8 cellular contexts compared by ENCODE assay signal in genomic region chr17:81869221-81870154, GRCh38. TPM values are rescaled to one million over a fixed set of nuclear protein-coding genes. Genes with fewer than 3 reads are reported as not detected.
DNase-seq lines count a peak whose midpoint lies in the region; ATAC-seq and TF ChIP-seq lines count a peak whose summit lies in the region.

No MANE protein-coding gene starts in this region.

- peak overlapping the region; percentile 95 for H3K4me2 ChIP-seq in GM23248 (ENCODE audit: unreplicated experiment)

- no peak overlapping the region for H2AFZ ChIP-seq in GM23248

- H3K27me3 ChIP-seq in AG04450 (ENCODE audit: control insufficient read depth, insufficient read depth, low read length) (no peaks in the 10 kb centered on the region), GM23248 (replicated peaks; ENCODE audit: insufficient read depth) (no peaks in the 10 kb centered on the region), aorta (ENCODE audit: control insufficient read depth in 1 of 2, insufficient read depth in 2 of 2, low read length in 1 of 2) (peaks cover 0 to 13% of the 10 kb centered on the region in 2 donors)

- H3K4me3 ChIP-seq in AG04450 (ENCODE audit: low read depth, low read length), result peak overlapping the region; percentile 81
- peak overlapping the region; percentile 94 for H3K4me3 ChIP-seq in GM23248
- peak overlapping the region; percentile 85 for H3K4me3 ChIP-seq in epithelial cell of proximal tubule (ENCODE audit: low read depth, low read length)
- H3K4me3 ChIP-seq in aorta (ENCODE audit: low read length in 2 of 2), result peak overlapping the region in 1 of 2 donors; percentile 91

- intact Hi-C loops in activated B cell treated with CpG ODN at 0.5 μM for 24 hours (cut with micrococcal nuclease), result loop anchor here (2.0 to 10.0 kb wide), 3 partner anchors 49 to 355 kb away; partner anchors contain the start of genes ACTG1, CENPX, LRRC45 and SIRT7
- intact Hi-C loops in natural killer cell (cut with micrococcal nuclease), result loop anchor here (1.0 to 10.0 kb wide), 2 partner anchors 8 to 225 kb away; partner anchors contain the start of gene FASN
- intact Hi-C loops in aorta (cut with DNase I), result no loop called here

- H3K27ac Mint-ChIP-seq in activated B cell treated with CpG ODN at 0.5 μM for 24 hours (peak overlapping the region; percentile 85), natural killer cell (peak overlapping the region; percentile 87 to 88)

- in situ Hi-C loops in GM23248 (cut with MboI), result no loop called here

- no peaks in the 10 kb centered on the region for H3K9me2 ChIP-seq in GM23248 (ENCODE audit: insufficient read depth)

- ATAC-seq in activated B cell treated with CpG ODN at 0.5 μM for 24 hours (ENCODE audit: low read depth) (peak; percentile 22), natural killer cell (no peak), aorta (ENCODE audit: low FRiP score) (peak; percentile 56), HG02870 (IDR thresholded peaks at IDR 0.05; ENCODE audit: unreplicated experiment) (no peak)

- H3K4me1 ChIP-seq in GM23248 (ENCODE audit: insufficient read depth) (peaks cover 5% of the 10 kb centered on the region), aorta (ENCODE audit: control insufficient read depth in 1 of 2, insufficient read depth in 2 of 2, low read length in 2 of 2) (no peaks in the 10 kb centered on the region)

- H4K20me1 ChIP-seq in GM23248 (ENCODE audit: insufficient read depth), result no peaks in the 10 kb centered on the region

- peaks cover 62% of the 10 kb centered on the region for H3K79me2 ChIP-seq in GM23248 (ENCODE audit: insufficient read depth)

- peak overlapping the region; percentile 86 for H3K4me3 Mint-ChIP-seq in activated B cell treated with CpG ODN at 0.5 μM for 24 hours
- H3K4me3 Mint-ChIP-seq in natural killer cell, result peak overlapping the region; percentile 85

- DNase-seq in AG04450 (ENCODE audit: low read depth, low spot score) (no peak), GM23248 (peak; percentile 51), activated B cell treated with CpG ODN at 0.5 μM for 24 hours (peak; percentile 63), epithelial cell of proximal tubule (ENCODE audit: low read depth) (no peak), natural killer cell (peak; percentile 46), aorta (peak; percentile 60 to 87), CD1c-positive myeloid dendritic cell (ENCODE audit: extremely low spot score) (no peak)

- no peaks in the 10 kb centered on the region; the same call in 1 of the 2 replicates for H3K9me3 ChIP-seq in AG04450 (ENCODE audit: control insufficient read depth, insufficient read depth, low read length)
- no peaks in the 10 kb centered on the region for H3K9me3 ChIP-seq in GM23248 (ENCODE audit: low read depth)
- H3K9me3 ChIP-seq in aorta (ENCODE audit: control insufficient read depth, low read length), result no peaks in the 10 kb centered on the region

- peak overlapping the region; percentile 98 for H3K9ac ChIP-seq in GM23248

- TF ChIP-seq CTCF in AG04450 (IDR thresholded peaks at IDR 0.05; ENCODE audit: low read depth, low read length), result peak; percentile 79
- TF ChIP-seq CTCF in activated B cell treated with CpG ODN at 0.5 μM for 24 hours (IDR thresholded peaks at IDR 0.05), result peak; percentile 84
- peak; percentile 68 for TF ChIP-seq CTCF in epithelial cell of proximal tubule (conservative IDR thresholded peaks at IDR 0.05; ENCODE audit: low read depth, low read length)
- peak; percentile 71 for TF ChIP-seq CTCF in natural killer cell (IDR thresholded peaks at IDR 0.05)

- 19 to 24% methylated on average over 38 to 44 of the region's 52 CpGs for WGBS in GM23248 (ENCODE audit: low coverage in 1 of 2, low lambda C conversion rate in 2 of 2, missing lambda C conversion rate in 2 of 2), 2 experiments
- 28 to 30% methylated on average over 51 to 52 of the region's 52 CpGs for WGBS in aorta, 2 donors

- no peaks in the 10 kb centered on the region for H3K9me3 Mint-ChIP-seq in activated B cell treated with CpG ODN at 0.5 μM for 24 hours
- H3K9me3 Mint-ChIP-seq in natural killer cell, result no peaks in the 10 kb centered on the region

- H3K4me1 Mint-ChIP-seq in activated B cell treated with CpG ODN at 0.5 μM for 24 hours (peaks cover 39% of the 10 kb centered on the region), natural killer cell (peaks cover 14 to 45% of the 10 kb centered on the region in 2 donors)

- CTCF ChIA-PET in AG04450 (lab: Charles Lee), result interaction anchor here (0.6 to 1.2 kb wide), 2 partner anchors 54 to 150 kb away, joined by 3 read pairs; no protein-coding TSS in a partner anchor
- CTCF ChIA-PET in activated B cell treated with CpG ODN at 0.5 μM for 24 hours (lab: Charles Lee), result interaction anchor here (0.6 to 1.8 kb wide), 8 partner anchors 24 to 233 kb away, joined by 3 to 10 read pairs (median 4); partner anchors contain the start of genes MAFG, MCRIP1 and NPLOC4

- H3K27ac ChIP-seq in AG04450 (ENCODE audit: low read depth, low read length) (peak overlapping the region; percentile 88), GM23248 (peak overlapping the region; percentile 90), aorta (ENCODE audit: low read depth in 1 of 2, low read length in 2 of 2) (peak overlapping the region in 1 of 2 donors; percentile 81)

- H3K36me3 Mint-ChIP-seq in activated B cell treated with CpG ODN at 0.5 μM for 24 hours (ENCODE audit: low read depth) (peaks cover 28% of the 10 kb centered on the region), natural killer cell (no peaks in the 10 kb centered on the region)

- no peaks in the 10 kb centered on the region for H3K36me3 ChIP-seq in GM23248 (ENCODE audit: low read depth)
- H3K36me3 ChIP-seq in aorta (ENCODE audit: control insufficient read depth in 1 of 2, insufficient read depth in 2 of 2, low read length in 1 of 2), result peaks cover 0 to 3% of the 10 kb centered on the region in 2 donors

- H3K27me3 Mint-ChIP-seq in activated B cell treated with CpG ODN at 0.5 μM for 24 hours (no peaks in the 10 kb centered on the region), natural killer cell (ENCODE audit: low read depth in 2 of 2) (no peaks in the 10 kb centered on the region)

- H3F3A ChIP-seq in GM23248 (ENCODE audit: insufficient read depth), result peaks cover 38% of the 10 kb centered on the region

- POLR2A ChIA-PET in AG04450 (lab: Yijun Ruan, JAX) (interaction anchor here (0.5 to 1.9 kb wide), 6 partner anchors 8 to 364 kb away, joined by 3 to 11 read pairs (median 5); partner anchors contain the start of genes ARL16, HGS, MCRIP1 and P4HB), activated B cell treated with CpG ODN at 0.5 μM for 24 hours (lab: Charles Lee) (interaction anchor here (0.6 to 5.7 kb wide), 18 partner anchors 9 to 594 kb away, joined by 3 to 77 read pairs (median 6); partner anchors contain the start of genes ANAPC11, ARL16, DCXR and HGS)

RNA-seq across cellular contexts. Expression of gene ARHGDIA, which starts 1.6 kb away (rescaled TPM):
- polyA plus RNA-seq in AG04450 (2011; rRNA removed) (62.2 and 78.6 TPM in 2 replicates), GM23248 (2016; fragmentation: Nextera tagmentation; extraction: Ambion mirVana) (310 and 313 TPM in 2 replicates), aorta (100 to 1,000 TPM; 163 to 310 TPM)
- polyA minus RNA-seq in AG04450 (2011; rRNA and poly(A)+ RNA removed), result 48.6 and 62.3 TPM in 2 replicates
- 193 and 208 TPM in 2 replicates for total RNA-seq in GM23248 (2014; rRNA removed; shearing (Covaris generic))
- total RNA-seq in activated B cell treated with CpG ODN at 0.5 μM for 24 hours (396 and 464 TPM in 2 replicates), epithelial cell of proximal tubule (272 and 414 TPM in 2 replicates), natural killer cell (100 to 1,000 TPM; 600 to 824 (median 689) TPM), aorta (100 to 1,000 TPM; 303 to 422 TPM)

RNA-seq across cellular contexts. Expression of gene P4HB, which starts 9.2 kb away (rescaled TPM):
- polyA plus RNA-seq in AG04450 (2011; rRNA removed) (158 and 342 TPM in 2 replicates), GM23248 (2016; fragmentation: Nextera tagmentation; extraction: Ambion mirVana) (1,651 and 1,674 TPM in 2 replicates), aorta (100 to 1,000 TPM; 275 to 537 TPM)
- polyA minus RNA-seq in AG04450 (2011; rRNA and poly(A)+ RNA removed), result 175 and 204 TPM in 2 replicates
- total RNA-seq in GM23248 (2014; rRNA removed; shearing (Covaris generic)), result 3,203 and 4,003 TPM in 2 replicates
- total RNA-seq in activated B cell treated with CpG ODN at 0.5 μM for 24 hours (202 and 225 TPM in 2 replicates), epithelial cell of proximal tubule (932 and 1,272 TPM in 2 replicates), natural killer cell (100 to 1,000 TPM; 334 to 468 (median 386) TPM), aorta (100 to 1,000 TPM; 407 to 436 TPM)

RNA-seq across cellular contexts. Expression of gene ALYREF, which starts 21.9 kb away (rescaled TPM):
- polyA plus RNA-seq in AG04450 (2011; rRNA removed), result 57.7 and 57.8 TPM in 2 replicates
- polyA minus RNA-seq in AG04450 (2011; rRNA and poly(A)+ RNA removed), result 71.3 and 94.4 TPM in 2 replicates
- 80.6 and 100 TPM in 2 replicates for total RNA-seq in GM23248 (2014; rRNA removed; shearing (Covaris generic))
- polyA plus RNA-seq in GM23248 (2016; fragmentation: Nextera tagmentation; extraction: Ambion mirVana), result 6.9 and 8.6 TPM in 2 replicates
- 85.3 and 99.3 TPM in 2 replicates for total RNA-seq in activated B cell treated with CpG ODN at 0.5 μM for 24 hours
- 179 and 367 TPM in 2 replicates for total RNA-seq in epithelial cell of proximal tubule
- total RNA-seq in natural killer cell, result 100 to 1,000 TPM in 2 of 3 donors, 10 to 100 TPM in 1; 91.5 to 115 (median 105) TPM
- total RNA-seq in aorta, result 10 to 100 TPM; 38.6 to 43.3 TPM
- 10 to 100 TPM; 29.7 to 36.1 TPM for polyA plus RNA-seq in aorta

RNA-seq across cellular contexts. Expression of gene ANAPC11, which starts 22.0 kb away (rescaled TPM):
- polyA plus RNA-seq in AG04450 (2011; rRNA removed), result 213 and 233 TPM in 2 replicates
- polyA minus RNA-seq in AG04450 (2011; rRNA and poly(A)+ RNA removed), result 34.5 and 40.6 TPM in 2 replicates
- total RNA-seq in GM23248 (2014; rRNA removed; shearing (Covaris generic)), result 175 and 179 TPM in 2 replicates
- polyA plus RNA-seq in GM23248 (2016; fragmentation: Nextera tagmentation; extraction: Ambion mirVana), result 428 and 436 TPM in 2 replicates
- total RNA-seq in activated B cell treated with CpG ODN at 0.5 μM for 24 hours, result 64.2 and 83.8 TPM in 2 replicates
- total RNA-seq in epithelial cell of proximal tubule, result 280 and 313 TPM in 2 replicates
- 10 to 100 TPM; 40.1 to 50.9 (median 41.5) TPM for total RNA-seq in natural killer cell
- total RNA-seq in aorta, result 10 to 100 TPM; 65.6 to 80.1 TPM
- 100 to 1,000 TPM; 190 to 195 TPM for polyA plus RNA-seq in aorta

RNA-seq across cellular contexts. Expression of gene NPB, which starts 32.5 kb away (rescaled TPM):
- polyA plus RNA-seq in AG04450 (2011; rRNA removed), result 0.20 and 0.30 TPM in 2 replicates
- 0.09 and 0.48 TPM in 2 replicates for polyA minus RNA-seq in AG04450 (2011; rRNA and poly(A)+ RNA removed)
- 2.4 TPM in 2 replicates for total RNA-seq in GM23248 (2014; rRNA removed; shearing (Covaris generic))
- polyA plus RNA-seq in GM23248 (2016; fragmentation: Nextera tagmentation; extraction: Ambion mirVana), result 1.1 and 1.6 TPM in 2 replicates
- 0.24 and 0.27 TPM in 2 replicates for total RNA-seq in activated B cell treated with CpG ODN at 0.5 μM for 24 hours
- total RNA-seq in epithelial cell of proximal tubule, result 0.58 and 2.6 TPM in 2 replicates
- total RNA-seq in natural killer cell, result under 1 TPM in 2 of 3 donors, not detected in 1; 0.18 to 0.31 TPM
- total RNA-seq in aorta, result 1 to 10 TPM in 1 of 2 donors, under 1 TPM in 1; 0.58 to 1.0 TPM
- polyA plus RNA-seq in aorta, result 1 to 10 TPM in 1 of 2 donors, not detected in 1; 2.4 TPM

Comparison
In these comparisons a context has a peak if more than half of its experiments do, and no peak if none do; other contexts are left out.
1. DNase-seq: peak in GM23248 (single experiment), activated B cell treated with CpG ODN at 0.5 μM for 24 hours (single experiment), natural killer cell (single experiment) and aorta (2 of 2); none in AG04450 (single experiment), epithelial cell of proximal tubule (single experiment) and CD1c-positive myeloid dendritic cell (single experiment).
2. ATAC-seq: peak in activated B cell treated with CpG ODN at 0.5 μM for 24 hours (single experiment) and aorta (single experiment); none in natural killer cell (0 of 3) and HG02870 (single experiment).
3. intact Hi-C loops: an anchor here in activated B cell treated with CpG ODN at 0.5 μM for 24 hours (2.0 to 10.0 kb wide) and natural killer cell (1.0 to 10.0 kb wide); none called in aorta.
4. Peak in every context shown above with its lines, with median percentiles within 50 percentile points of each other: CTCF ChIP-seq.